ENCODE assay signal across 10 cellular contexts in the genomic region with DNA sequence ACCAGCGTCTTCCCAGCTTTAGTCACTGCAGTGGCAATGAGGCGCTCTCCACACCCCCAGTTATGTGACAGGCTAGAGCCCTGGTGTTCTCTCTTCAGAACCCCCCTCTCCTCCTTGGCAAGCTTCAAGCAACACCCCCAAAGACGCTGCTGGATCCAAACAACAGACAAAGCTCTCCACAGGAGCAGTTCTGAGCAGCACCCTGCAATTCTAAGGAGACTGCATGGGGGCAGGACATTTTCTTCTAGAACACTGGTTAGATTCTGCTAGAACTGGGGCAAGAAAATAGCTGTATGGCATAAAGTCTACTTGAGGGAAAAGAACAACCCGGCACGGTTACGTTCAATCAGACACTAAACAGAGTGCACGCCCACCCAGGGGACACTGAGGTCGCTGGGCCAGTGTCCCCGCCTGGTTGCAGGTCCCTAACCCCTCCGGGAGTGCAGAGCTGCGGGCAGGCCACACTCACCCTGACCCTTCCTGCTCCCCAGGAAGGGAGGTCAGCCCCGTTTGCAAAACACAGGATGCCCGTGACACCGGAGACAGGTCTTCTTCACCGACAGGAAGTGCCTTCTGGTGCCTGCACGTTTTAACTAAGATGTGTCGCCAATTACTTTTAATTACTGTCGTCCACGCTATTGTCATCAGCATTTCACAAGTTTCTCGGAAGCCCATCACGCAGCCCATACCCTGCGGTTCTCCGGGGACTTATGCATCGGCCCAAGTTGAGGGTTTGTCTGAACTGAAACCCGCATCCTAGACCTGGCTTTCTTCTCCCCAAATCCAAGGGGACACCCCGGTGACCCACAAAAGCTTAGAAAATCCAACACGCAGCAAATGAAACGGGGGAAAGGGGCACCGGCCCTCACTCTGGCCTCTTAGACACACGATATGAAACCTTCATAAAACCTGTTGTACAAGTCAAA. TPM values are rescaled to one million over a fixed set of nuclear protein-coding genes. Genes with fewer than 3 reads are reported as not detected.
A peak's percentile ranks its signal among the peaks of the same experiment; 100 is the strongest.
DNase-seq lines count a peak whose midpoint lies in the region; ATAC-seq and TF ChIP-seq lines count a peak whose summit lies in the region.
"Had no signal": no experiment of that assay in that cellular context is flagged by ENCODE, and none has a peak within 500 bp of the region (broad histone marks: within the 10 kb centered on the region; RNA-seq: fewer than 3 reads in every experiment).

No MANE protein-coding gene starts in this region.

- H3K27me3 ChIP-seq in parathyroid adenoma (ENCODE audit: control insufficient read depth, insufficient read depth, low read length) (peaks cover 4% of the 10 kb centered on the region), sigmoid colon (peaks cover 19 to 48% (median 20%) of the 10 kb centered on the region in 3 donors)

- no peaks in the 10 kb centered on the region for H3K79me2 ChIP-seq in parathyroid adenoma

- H3K4me3 ChIP-seq in parathyroid adenoma (ENCODE audit: low read depth, low read length) (peak overlapping the region; percentile 33), sigmoid colon (peak overlapping the region in 2 of 4 donors; percentile 3 to 30)

- peak; percentile 32 for DNase-seq in ELF-1 (ENCODE audit: low read depth, low spot score)
- peak; percentile 28 for DNase-seq in WTC11 (ENCODE audit: low spot score)
- DNase-seq in endothelial cell (ENCODE audit: low spot score): no peak
- DNase-seq in sigmoid colon: no peak
- DNase-seq in NCI-H1436 (lab: John Stamatoyannopoulos, UW): no peak
- DNase-seq: EL, NCI-H524 had no signal

- TF ChIP-seq POLR2A in sigmoid colon (IDR thresholded peaks at IDR 0.05) (no peak), GM18505 (IDR thresholded peaks at IDR 0.05; ENCODE audit: borderline replicate concordance, extremely low read depth, insufficient read depth, insufficient read length) (no peak)

- H3K9me3 ChIP-seq in parathyroid adenoma (ENCODE audit: control insufficient read depth, low read length) (no peaks in the 10 kb centered on the region), sigmoid colon (no peaks in the 10 kb centered on the region)

- no peak for TF ChIP-seq EP300 in sigmoid colon (IDR thresholded peaks at IDR 0.05)

- H3K27ac Mint-ChIP-seq in WTC11 (no peak overlapping the region), endothelial cell (ENCODE audit: unreplicated experiment) (no peak overlapping the region)

- H3K36me3 ChIP-seq in parathyroid adenoma (ENCODE audit: control insufficient read depth, insufficient read depth, low read length) (no peaks in the 10 kb centered on the region), sigmoid colon (no peaks in the 10 kb centered on the region)

- POLR2A ChIA-PET in WTC11 (lab: Charles Lee): no interaction called here

- TF ChIP-seq CTCF in WTC11 (IDR thresholded peaks at IDR 0.05) (no peak), endothelial cell (IDR thresholded peaks at IDR 0.05; ENCODE audit: unreplicated experiment) (no peak), parathyroid adenoma (IDR thresholded peaks at IDR 0.05) (no peak), sigmoid colon (IDR thresholded peaks at IDR 0.05) (no peak)

- H3K4me1 Mint-ChIP-seq in WTC11 (peaks cover 9% of the 10 kb centered on the region), endothelial cell (ENCODE audit: unreplicated experiment) (peaks cover 9% of the 10 kb centered on the region)

- no peak overlapping the region for H3K9ac ChIP-seq in parathyroid adenoma

- no peak overlapping the region for H2AFZ ChIP-seq in parathyroid adenoma

- H3K9me3 Mint-ChIP-seq in WTC11 (no peaks in the 10 kb centered on the region), endothelial cell (ENCODE audit: unreplicated experiment) (no peaks in the 10 kb centered on the region)

- 24 to 33% methylated on average over 30 of the region's 30 CpGs for WGBS in sigmoid colon, 2 donors

- H3K27me3 Mint-ChIP-seq in WTC11 (ENCODE audit: low read depth): peaks cover 82% of the 10 kb centered on the region
- H3K27me3 Mint-ChIP-seq in endothelial cell (ENCODE audit: unreplicated experiment): peaks cover 16% of the 10 kb centered on the region

- no peaks in the 10 kb centered on the region for H3K4me1 ChIP-seq in parathyroid adenoma
- peaks cover 0 to 14% (median 11%) of the 10 kb centered on the region in 4 donors for H3K4me1 ChIP-seq in sigmoid colon

- H3K27ac ChIP-seq in parathyroid adenoma: no peak overlapping the region
- no peak overlapping the region for H3K27ac ChIP-seq in sigmoid colon

- H3K36me3 Mint-ChIP-seq in WTC11: no peaks in the 10 kb centered on the region
- no peaks in the 10 kb centered on the region for H3K36me3 Mint-ChIP-seq in endothelial cell (ENCODE audit: low read depth, unreplicated experiment)

- H3K4me2 ChIP-seq in parathyroid adenoma (ENCODE audit: low read length): peak overlapping the region; percentile 69

- peak; percentile 31 for ATAC-seq in WTC11
- ATAC-seq in GM18505 (IDR thresholded peaks at IDR 0.05; ENCODE audit: unreplicated experiment): no peak
- ATAC-seq in HG02981 (IDR thresholded peaks at IDR 0.05; ENCODE audit: unreplicated experiment): no peak

- intact Hi-C loops in sigmoid colon (cut with DNase I): no loop called here

- H3K4me3 Mint-ChIP-seq in WTC11 (peak overlapping the region; percentile 72), endothelial cell (ENCODE audit: unreplicated experiment) (peak overlapping the region; percentile 81)

- CTCF ChIA-PET in WTC11 (lab: Charles Lee): interaction anchor here (1.4 kb wide), 1 partner anchor 34 kb away, joined by 10 read pairs; no protein-coding TSS in a partner anchor

TF ChIP-seq in WTC11, 78 proteins besides CTCF, POLR2A, EP300 and RAD21:
- TF ChIP-seq GTF2I (CRISPR knock-in tag; conservative IDR thresholded peaks at IDR 0.05) (no peak), NR3C1 (CRISPR knock-in tag; conservative IDR thresholded peaks at IDR 0.05; ENCODE audit: low read depth) (no peak), FOXK1 (CRISPR knock-in tag; IDR thresholded peaks at IDR 0.05) (peak; percentile 31; the same call in 1 of the 2 replicates), NR1H2 (CRISPR knock-in tag; IDR thresholded peaks at IDR 0.05) (no peak), FOXP1 (CRISPR knock-in tag; IDR thresholded peaks at IDR 0.05; ENCODE audit: borderline replicate concordance) (no peak), SMAD4 (CRISPR knock-in tag; IDR thresholded peaks at IDR 0.05) (no peak), ZNF423 (CRISPR knock-in tag; IDR thresholded peaks at IDR 0.05) (no peak), E2F5 (CRISPR knock-in tag; IDR thresholded peaks at IDR 0.05) (no peak)
- TF ChIP-seq, protein P1, sequence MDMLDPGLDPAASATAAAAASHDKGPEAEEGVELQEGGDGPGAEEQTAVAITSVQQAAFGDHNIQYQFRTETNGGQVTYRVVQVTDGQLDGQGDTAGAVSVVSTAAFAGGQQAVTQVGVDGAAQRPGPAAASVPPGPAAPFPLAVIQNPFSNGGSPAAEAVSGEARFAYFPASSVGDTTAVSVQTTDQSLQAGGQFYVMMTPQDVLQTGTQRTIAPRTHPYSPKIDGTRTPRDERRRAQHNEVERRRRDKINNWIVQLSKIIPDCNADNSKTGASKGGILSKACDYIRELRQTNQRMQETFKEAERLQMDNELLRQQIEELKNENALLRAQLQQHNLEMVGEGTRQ (CRISPR knock-in tag; IDR thresholded peaks at IDR 0.05): no peak

RNA-seq across cellular contexts. Expression of gene GJB6, which starts 0.9 kb away (rescaled TPM):
- total RNA-seq in WTC11 (2021): not detected in 3 replicates
- total RNA-seq in endothelial cell (ENCODE audit: unreplicated experiment): 0.23 TPM
- total RNA-seq in sigmoid colon: not detected
- polyA plus RNA-seq in sigmoid colon: under 1 TPM in 1 of 3 donors, not detected in 2; 0.32 TPM

RNA-seq across cellular contexts. Expression of gene GJB2, which starts 38.4 kb away (rescaled TPM):
- total RNA-seq in WTC11 (2021): 0.11 TPM in 2 of 3 replicates, not detected in the other
- total RNA-seq in endothelial cell (ENCODE audit: unreplicated experiment): 0.23 TPM
- total RNA-seq in sigmoid colon: under 1 TPM in 1 of 4 donors, not detected in 3; 0.49 TPM
- 10 to 100 TPM in 1 of 3 donors, 1 to 10 TPM in 2; 6.0 to 25.9 (median 8.6) TPM for polyA plus RNA-seq in sigmoid colon

Comparison
In these comparisons a context has a peak if more than half of its experiments do, and no peak if none do; other contexts are left out.
1. DNase-seq: peak in ELF-1 (single experiment) and WTC11 (single experiment); none in endothelial cell (single experiment), sigmoid colon (single experiment) and NCI-H1436 (single experiment).